Comparison of ENCODE assay signal across 15 cellular contexts in the genomic region with DNA sequence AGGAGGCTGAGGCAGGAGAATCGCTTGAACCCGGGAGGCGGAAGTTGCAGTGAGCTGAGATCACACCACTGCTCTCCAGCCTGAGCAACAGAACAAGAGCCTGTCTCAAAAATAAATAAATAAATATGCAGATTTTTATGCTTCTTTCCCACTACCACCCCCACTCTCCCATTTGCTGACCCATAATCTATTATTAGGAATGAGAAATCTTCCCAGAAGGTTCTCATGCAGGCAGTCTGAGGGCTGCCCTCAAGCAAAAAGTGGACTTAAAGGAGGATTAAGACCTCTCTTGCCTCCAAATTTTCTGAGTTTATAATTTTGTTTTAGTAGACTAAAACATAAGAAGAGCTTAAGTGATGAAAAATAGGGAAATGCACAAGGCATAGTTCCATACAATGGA.
DNase-seq lines count a peak whose midpoint lies in the region; ATAC-seq and TF ChIP-seq lines count a peak whose summit lies in the region.
"Had no signal": no experiment of that assay in that cellular context is flagged by ENCODE, and none has a peak within 500 bp of the region (broad histone marks: within the 10 kb centered on the region; RNA-seq: fewer than 3 reads in every experiment).

No MANE protein-coding gene starts in this region.

- intact Hi-C loops in heart left ventricle (cut with DNase I) (no loop called here), gastrocnemius medialis (cut with DNase I; ENCODE audit: low total_unique reads) (no loop called here), tibial artery (cut with DNase I; ENCODE audit: low total_unique reads) (no loop called here)

- TF ChIP-seq CTCF in heart left ventricle (IDR thresholded peaks at IDR 0.05) (no peak), right atrium auricular region (IDR thresholded peaks at IDR 0.05) (no peak), coronary artery (IDR thresholded peaks at IDR 0.05) (no peak), gastrocnemius medialis (IDR thresholded peaks at IDR 0.05 in 4 of 5, conservative IDR thresholded peaks at IDR 0.05 in 1 of 5) (no peak), tibial artery (IDR thresholded peaks at IDR 0.05) (no peak)

- ATAC-seq in heart left ventricle (peak in 3 of 4 donors; percentile 26 to 55 (median 50)), gastrocnemius medialis (peak; percentile 56 to 66)
- ATAC-seq: A549, GM12878 had no signal

- H3K27ac ChIP-seq in heart left ventricle = peak overlapping the region in 5 of 12 donors; percentile 1 to 31 (median 8)
- H3K27ac ChIP-seq in right atrium auricular region = peak overlapping the region in 1 of 2 donors; percentile 1
- H3K27ac ChIP-seq in coronary artery = peak overlapping the region; percentile 3 to 38
- peak overlapping the region in 1 of 4 donors; percentile 17 for H3K27ac ChIP-seq in gastrocnemius medialis
- peak overlapping the region; percentile 45 to 62 for H3K27ac ChIP-seq in tibial artery
- H3K27ac ChIP-seq: 22Rv1, A549, BLaER1 had no signal

- DNase-seq in heart left ventricle (no peak), right atrium auricular region (ENCODE audit: low spot score) (no peak), coronary artery (ENCODE audit: low spot score) (no peak), gastrocnemius medialis (no peak), tibial artery (no peak), DMS114 treated with DMSO at 0.1 percent for 48 hours (lab: John Stamatoyannopoulos, UW; ENCODE audit: unreplicated experiment) (no peak)
- DNase-seq in activated T-cell treated with anti-CD3 and anti-CD28 coated beads, Interleukin-2, amount 50 U/mL, for 48 hours = no peak
- DNase-seq: CD4-positive, alpha-beta memory T cell; DMS79 treated with DMSO at 0.1 percent for 48 hours; EL; H9 had no signal

- H3K9me3 ChIP-seq in heart left ventricle (peaks cover 0 to 15% (median 0%) of the 10 kb centered on the region in 12 donors), right atrium auricular region (no peaks in the 10 kb centered on the region), gastrocnemius medialis (no peaks in the 10 kb centered on the region), tibial artery (no peaks in the 10 kb centered on the region)
- H3K9me3 ChIP-seq: A549 had no signal

- in situ Hi-C loops in gastrocnemius medialis (cut with MboI; ENCODE audit: low sequenced_read_pairs in 4 of 4) = no loop called here

- H3K4me3 ChIP-seq in heart left ventricle = no peak overlapping the region
- H3K4me3 ChIP-seq in right atrium auricular region = no peak overlapping the region
- H3K4me3 ChIP-seq in coronary artery = no peak overlapping the region
- H3K4me3 ChIP-seq in gastrocnemius medialis = no peak overlapping the region
- no peak overlapping the region for H3K4me3 ChIP-seq in tibial artery
- H3K4me3 ChIP-seq: A549, BLaER1, GM12878 had no signal

- peaks cover 0 to 35% (median 14%) of the 10 kb centered on the region in 12 donors for H3K4me1 ChIP-seq in heart left ventricle
- peaks cover 0 to 30% of the 10 kb centered on the region in 2 donors for H3K4me1 ChIP-seq in right atrium auricular region
- H3K4me1 ChIP-seq in gastrocnemius medialis = peaks cover 25 to 29% of the 10 kb centered on the region in 2 donors
- peaks cover 0 to 54% (median 18%) of the 10 kb centered on the region in 4 donors for H3K4me1 ChIP-seq in tibial artery
- H3K4me1 ChIP-seq: A549, BLaER1 had no signal

- TF ChIP-seq POLR2A in heart left ventricle (IDR thresholded peaks at IDR 0.05) (no peak), gastrocnemius medialis (IDR thresholded peaks at IDR 0.05) (no peak)

- H3K27me3 ChIP-seq in heart left ventricle = no peaks in the 10 kb centered on the region
- H3K27me3 ChIP-seq in right atrium auricular region = no peaks in the 10 kb centered on the region
- H3K27me3 ChIP-seq in gastrocnemius medialis = no peaks in the 10 kb centered on the region
- H3K27me3 ChIP-seq in tibial artery = no peaks in the 10 kb centered on the region
- H3K27me3 ChIP-seq: BLaER1 had no signal

- H3K36me3 ChIP-seq in heart left ventricle = no peaks in the 10 kb centered on the region
- H3K36me3 ChIP-seq in right atrium auricular region = no peaks in the 10 kb centered on the region
- H3K36me3 ChIP-seq in gastrocnemius medialis = no peaks in the 10 kb centered on the region
- no peaks in the 10 kb centered on the region for H3K36me3 ChIP-seq in tibial artery
- H3K36me3 ChIP-seq: BLaER1 had no signal

- WGBS in heart left ventricle, 4 donors = 80 to 98% (median 93%) methylated on average over 3 of the region's 3 CpGs
